Comparison of ENCODE assay signal across 1 cellular context in the genomic region with DNA sequence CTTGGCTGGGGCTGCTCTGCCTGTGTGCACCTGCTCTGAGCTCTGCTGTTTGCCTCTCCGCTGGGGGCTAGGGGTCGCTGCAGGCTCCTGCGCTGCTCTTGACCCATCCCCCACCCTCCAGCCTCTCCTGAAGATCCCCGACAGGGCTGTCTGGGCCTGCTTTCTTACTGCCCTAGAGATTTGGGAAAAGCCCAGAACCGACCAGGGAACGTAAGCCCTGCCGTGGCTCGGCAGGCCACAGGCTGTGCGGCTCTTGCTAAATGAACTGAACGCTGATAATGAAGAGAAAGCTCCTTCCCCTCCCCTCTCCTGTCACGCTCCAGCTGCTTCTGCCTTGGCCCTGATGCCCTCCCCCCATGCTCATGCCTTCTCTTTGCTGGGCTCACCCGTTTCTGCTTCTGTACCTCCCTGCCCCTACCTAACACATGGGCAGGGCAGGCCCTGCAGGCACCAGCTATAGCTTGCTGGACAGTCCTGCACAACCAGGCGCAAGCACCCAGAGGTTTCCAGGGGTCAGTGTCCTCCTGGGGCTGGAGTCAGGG.
A peak's percentile ranks its signal among the peaks of the same experiment; 100 is the strongest.
TF ChIP-seq lines count a peak whose summit lies in the region.

No MANE protein-coding gene starts in this region.

TF ChIP-seq in HepG2, 621 proteins besides CTCF, POLR2A, EP300 and RAD21 (continued from another document and continues in another):
- TF ChIP-seq PPARG (CRISPR knock-in tag; conservative IDR thresholded peaks at IDR 0.05) (peak; percentile 34; the same call in 1 of the 2 replicates), FOXA1 (IDR thresholded peaks at IDR 0.05) (no peak), FOXA1 (CRISPR knock-in tag; IDR thresholded peaks at IDR 0.05) (0 out of 2 replicates have a peak, but pooled peaks have one; percentile 19), ZNF446 (CRISPR knock-in tag; IDR thresholded peaks at IDR 0.05) (no peak), MED1 (CRISPR knock-in tag; IDR thresholded peaks at IDR 0.05) (peak; percentile 53; the same call in 1 of the 2 replicates), ZFP36 (IDR thresholded peaks at IDR 0.05; ENCODE audit: borderline replicate concordance, low read depth, low read length, partially characterized antibody) (no peak), CBX1 (IDR thresholded peaks at IDR 0.05; ENCODE audit: low read depth) (no peak), PHF21A (CRISPR knock-in tag; IDR thresholded peaks at IDR 0.05) (no peak), IRF2 (CRISPR knock-in tag; IDR thresholded peaks at IDR 0.05) (peak; percentile 62; the same call in 1 of the 2 replicates), CHD2 (IDR thresholded peaks at IDR 0.05; ENCODE audit: low read depth, low read length) (peak; percentile 77), ZNF256 (CRISPR knock-in tag; conservative IDR thresholded peaks at IDR 0.05) (no peak), SALL2 (CRISPR knock-in tag; IDR thresholded peaks at IDR 0.05) (peak; percentile 79; the same call in 1 of the 2 replicates), ETV6 (CRISPR knock-in tag; conservative IDR thresholded peaks at IDR 0.05) (peak; percentile 24; the same call in 1 of the 2 replicates), ZFP36L2 (CRISPR knock-in tag; IDR thresholded peaks at IDR 0.05) (0 out of 2 replicates have a peak, but pooled peaks have one; percentile 37), TBL1XR1 (IDR thresholded peaks at IDR 0.05; ENCODE audit: borderline replicate concordance, low read length, partially characterized antibody) (no peak), ZNF674 (CRISPR knock-in tag; IDR thresholded peaks at IDR 0.05; ENCODE audit: low read depth) (no peak), NR2F1 (CRISPR knock-in tag; IDR thresholded peaks at IDR 0.05) (peak; percentile 20 to 39; a peak in 2 of 4 replicates), ARID2 (CRISPR knock-in tag; IDR thresholded peaks at IDR 0.05; ENCODE audit: borderline replicate concordance) (no peak), ZNF552 (CRISPR knock-in tag; IDR thresholded peaks at IDR 0.05; ENCODE audit: borderline replicate concordance) (0 out of 2 replicates have a peak, but pooled peaks have one; percentile 26), YEATS2 (CRISPR knock-in tag; IDR thresholded peaks at IDR 0.05; ENCODE audit: borderline replicate concordance) (peak; percentile 43; the same call in 1 of the 2 replicates), ZNF747 (CRISPR knock-in tag; IDR thresholded peaks at IDR 0.05; ENCODE audit: borderline replicate concordance) (peak; percentile 74; the same call in 1 of the 2 replicates), SSRP1 (CRISPR knock-in tag; IDR thresholded peaks at IDR 0.05) (no peak; the same call in 1 of the 2 replicates), POLR2AphosphoS5 (IDR thresholded peaks at IDR 0.05; ENCODE audit: low read depth, low read length) (no peak), POLR2G (IDR thresholded peaks at IDR 0.05; ENCODE audit: low read depth, low read length) (no peak), MEIS1 (CRISPR knock-in tag; IDR thresholded peaks at IDR 0.05; ENCODE audit: borderline replicate concordance) (peak; percentile 88; the same call in 1 of the 2 replicates), TBX3 (IDR thresholded peaks at IDR 0.05; ENCODE audit: borderline replicate concordance) (no peak), ZNF788 (CRISPR knock-in tag; IDR thresholded peaks at IDR 0.05; ENCODE audit: borderline replicate concordance) (peak; percentile 91; the same call in 1 of the 2 replicates), ZNF558 (CRISPR knock-in tag; IDR thresholded peaks at IDR 0.05; ENCODE audit: borderline replicate concordance) (no peak), ZKSCAN1 (IDR thresholded peaks at IDR 0.05; ENCODE audit: low read length) (0 out of 2 replicates have a peak, but pooled peaks have one; percentile 45), HNF4G (IDR thresholded peaks at IDR 0.05; ENCODE audit: borderline replicate concordance, low read depth, low read length) (peak; percentile 60; the same call in 1 of the 2 replicates), HNF4G (CRISPR knock-in tag; IDR thresholded peaks at IDR 0.05; ENCODE audit: borderline replicate concordance, low read depth) (peak; percentile 46; the same call in 1 of the 2 replicates), ZNF547 (CRISPR knock-in tag; IDR thresholded peaks at IDR 0.05) (peak; percentile 83)
- TF ChIP-seq, protein P1, sequence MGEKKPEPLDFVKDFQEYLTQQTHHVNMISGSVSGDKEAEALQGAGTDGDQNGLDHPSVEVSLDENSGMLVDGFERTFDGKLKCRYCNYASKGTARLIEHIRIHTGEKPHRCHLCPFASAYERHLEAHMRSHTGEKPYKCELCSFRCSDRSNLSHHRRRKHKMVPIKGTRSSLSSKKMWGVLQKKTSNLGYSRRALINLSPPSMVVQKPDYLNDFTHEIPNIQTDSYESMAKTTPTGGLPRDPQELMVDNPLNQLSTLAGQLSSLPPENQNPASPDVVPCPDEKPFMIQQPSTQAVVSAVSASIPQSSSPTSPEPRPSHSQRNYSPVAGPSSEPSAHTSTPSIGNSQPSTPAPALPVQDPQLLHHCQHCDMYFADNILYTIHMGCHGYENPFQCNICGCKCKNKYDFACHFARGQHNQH (CRISPR knock-in tag; IDR thresholded peaks at IDR 0.05), result peak; percentile 84; the same call in 1 of the 2 replicates
- TF ChIP-seq, protein P2, sequence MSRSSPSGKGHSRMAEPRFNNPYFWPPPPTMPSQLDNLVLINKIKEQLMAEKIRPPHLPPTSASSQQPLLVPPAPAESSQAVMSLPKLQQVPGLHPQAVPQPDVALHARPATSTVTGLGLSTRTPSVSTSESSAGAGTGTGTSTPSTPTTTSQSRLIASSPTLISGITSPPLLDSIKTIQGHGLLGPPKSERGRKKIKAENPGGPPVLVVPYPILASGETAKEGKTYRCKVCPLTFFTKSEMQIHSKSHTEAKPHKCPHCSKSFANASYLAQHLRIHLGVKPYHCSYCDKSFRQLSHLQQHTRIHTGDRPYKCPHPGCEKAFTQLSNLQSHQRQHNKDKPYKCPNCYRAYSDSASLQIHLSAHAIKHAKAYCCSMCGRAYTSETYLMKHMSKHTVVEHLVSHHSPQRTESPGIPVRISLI (CRISPR knock-in tag; IDR thresholded peaks at IDR 0.05; ENCODE audit: borderline replicate concordance), result peak; percentile 50; the same call in 1 of the 2 replicates
- TF ChIP-seq, protein P3, sequence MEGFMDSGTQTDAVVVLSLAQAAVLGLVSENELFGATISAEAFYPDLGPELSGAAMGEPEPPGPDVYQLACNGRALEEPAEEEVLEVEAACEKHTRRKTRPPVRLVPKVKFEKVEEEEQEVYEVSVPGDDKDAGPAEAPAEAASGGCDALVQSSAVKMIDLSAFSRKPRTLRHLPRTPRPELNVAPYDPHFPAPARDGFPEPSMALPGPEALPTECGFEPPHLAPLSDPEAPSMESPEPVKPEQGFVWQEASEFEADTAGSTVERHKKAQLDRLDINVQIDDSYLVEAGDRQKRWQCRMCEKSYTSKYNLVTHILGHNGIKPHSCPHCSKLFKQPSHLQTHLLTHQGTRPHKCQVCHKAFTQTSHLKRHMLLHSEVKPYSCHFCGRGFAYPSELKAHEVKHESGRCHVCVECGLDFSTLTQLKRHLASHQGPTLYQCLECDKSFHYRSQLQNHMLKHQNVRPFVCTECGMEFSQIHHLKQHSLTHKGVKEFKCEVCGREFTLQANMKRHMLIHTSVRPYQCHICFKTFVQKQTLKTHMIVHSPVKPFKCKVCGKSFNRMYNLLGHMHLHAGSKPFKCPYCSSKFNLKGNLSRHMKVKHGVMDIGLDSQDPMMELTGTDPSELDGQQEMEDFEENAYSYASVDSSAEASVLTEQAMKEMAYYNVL (CRISPR knock-in tag; IDR thresholded peaks at IDR 0.05; ENCODE audit: borderline replicate concordance), result no peak; the same call in 1 of the 2 replicates
- TF ChIP-seq, protein P4, sequence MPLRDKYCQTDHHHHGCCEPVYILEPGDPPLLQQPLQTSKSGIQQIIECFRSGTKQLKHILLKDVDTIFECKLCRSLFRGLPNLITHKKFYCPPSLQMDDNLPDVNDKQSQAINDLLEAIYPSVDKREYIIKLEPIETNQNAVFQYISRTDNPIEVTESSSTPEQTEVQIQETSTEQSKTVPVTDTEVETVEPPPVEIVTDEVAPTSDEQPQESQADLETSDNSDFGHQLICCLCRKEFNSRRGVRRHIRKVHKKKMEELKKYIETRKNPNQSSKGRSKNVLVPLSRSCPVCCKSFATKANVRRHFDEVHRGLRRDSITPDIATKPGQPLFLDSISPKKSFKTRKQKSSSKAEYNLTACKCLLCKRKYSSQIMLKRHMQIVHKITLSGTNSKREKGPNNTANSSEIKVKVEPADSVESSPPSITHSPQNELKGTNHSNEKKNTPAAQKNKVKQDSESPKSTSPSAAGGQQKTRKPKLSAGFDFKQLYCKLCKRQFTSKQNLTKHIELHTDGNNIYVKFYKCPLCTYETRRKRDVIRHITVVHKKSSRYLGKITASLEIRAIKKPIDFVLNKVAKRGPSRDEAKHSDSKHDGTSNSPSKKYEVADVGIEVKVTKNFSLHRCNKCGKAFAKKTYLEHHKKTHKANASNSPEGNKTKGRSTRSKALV (CRISPR knock-in tag; IDR thresholded peaks at IDR 0.05), result no peak
- TF ChIP-seq, protein P5, sequence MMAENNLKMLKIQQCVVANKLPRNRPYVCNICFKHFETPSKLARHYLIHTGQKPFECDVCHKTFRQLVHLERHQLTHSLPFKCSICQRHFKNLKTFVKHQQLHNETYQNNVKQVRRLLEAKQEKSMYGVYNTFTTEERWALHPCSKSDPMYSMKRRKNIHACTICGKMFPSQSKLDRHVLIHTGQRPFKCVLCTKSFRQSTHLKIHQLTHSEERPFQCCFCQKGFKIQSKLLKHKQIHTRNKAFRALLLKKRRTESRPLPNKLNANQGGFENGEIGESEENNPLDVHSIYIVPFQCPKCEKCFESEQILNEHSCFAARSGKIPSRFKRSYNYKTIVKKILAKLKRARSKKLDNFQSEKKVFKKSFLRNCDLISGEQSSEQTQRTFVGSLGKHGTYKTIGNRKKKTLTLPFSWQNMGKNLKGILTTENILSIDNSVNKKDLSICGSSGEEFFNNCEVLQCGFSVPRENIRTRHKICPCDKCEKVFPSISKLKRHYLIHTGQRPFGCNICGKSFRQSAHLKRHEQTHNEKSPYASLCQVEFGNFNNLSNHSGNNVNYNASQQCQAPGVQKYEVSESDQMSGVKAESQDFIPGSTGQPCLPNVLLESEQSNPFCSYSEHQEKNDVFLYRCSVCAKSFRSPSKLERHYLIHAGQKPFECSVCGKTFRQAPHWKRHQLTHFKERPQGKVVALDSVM (CRISPR knock-in tag; IDR thresholded peaks at IDR 0.05), result peak; percentile 64
- TF ChIP-seq, protein P6, sequence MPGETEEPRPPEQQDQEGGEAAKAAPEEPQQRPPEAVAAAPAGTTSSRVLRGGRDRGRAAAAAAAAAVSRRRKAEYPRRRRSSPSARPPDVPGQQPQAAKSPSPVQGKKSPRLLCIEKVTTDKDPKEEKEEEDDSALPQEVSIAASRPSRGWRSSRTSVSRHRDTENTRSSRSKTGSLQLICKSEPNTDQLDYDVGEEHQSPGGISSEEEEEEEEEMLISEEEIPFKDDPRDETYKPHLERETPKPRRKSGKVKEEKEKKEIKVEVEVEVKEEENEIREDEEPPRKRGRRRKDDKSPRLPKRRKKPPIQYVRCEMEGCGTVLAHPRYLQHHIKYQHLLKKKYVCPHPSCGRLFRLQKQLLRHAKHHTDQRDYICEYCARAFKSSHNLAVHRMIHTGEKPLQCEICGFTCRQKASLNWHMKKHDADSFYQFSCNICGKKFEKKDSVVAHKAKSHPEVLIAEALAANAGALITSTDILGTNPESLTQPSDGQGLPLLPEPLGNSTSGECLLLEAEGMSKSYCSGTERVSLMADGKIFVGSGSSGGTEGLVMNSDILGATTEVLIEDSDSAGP (CRISPR knock-in tag; IDR thresholded peaks at IDR 0.05; ENCODE audit: borderline replicate concordance), result peak; percentile 92
- TF ChIP-seq, protein P7, sequence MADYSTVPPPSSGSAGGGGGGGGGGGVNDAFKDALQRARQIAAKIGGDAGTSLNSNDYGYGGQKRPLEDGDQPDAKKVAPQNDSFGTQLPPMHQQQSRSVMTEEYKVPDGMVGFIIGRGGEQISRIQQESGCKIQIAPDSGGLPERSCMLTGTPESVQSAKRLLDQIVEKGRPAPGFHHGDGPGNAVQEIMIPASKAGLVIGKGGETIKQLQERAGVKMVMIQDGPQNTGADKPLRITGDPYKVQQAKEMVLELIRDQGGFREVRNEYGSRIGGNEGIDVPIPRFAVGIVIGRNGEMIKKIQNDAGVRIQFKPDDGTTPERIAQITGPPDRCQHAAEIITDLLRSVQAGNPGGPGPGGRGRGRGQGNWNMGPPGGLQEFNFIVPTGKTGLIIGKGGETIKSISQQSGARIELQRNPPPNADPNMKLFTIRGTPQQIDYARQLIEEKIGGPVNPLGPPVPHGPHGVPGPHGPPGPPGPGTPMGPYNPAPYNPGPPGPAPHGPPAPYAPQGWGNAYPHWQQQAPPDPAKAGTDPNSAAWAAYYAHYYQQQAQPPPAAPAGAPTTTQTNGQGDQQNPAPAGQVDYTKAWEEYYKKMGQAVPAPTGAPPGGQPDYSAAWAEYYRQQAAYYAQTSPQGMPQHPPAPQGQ (CRISPR knock-in tag; IDR thresholded peaks at IDR 0.05; ENCODE audit: borderline replicate concordance), result 0 out of 2 replicates have a peak, but pooled peaks have one; percentile 83
- TF ChIP-seq, protein P8, sequence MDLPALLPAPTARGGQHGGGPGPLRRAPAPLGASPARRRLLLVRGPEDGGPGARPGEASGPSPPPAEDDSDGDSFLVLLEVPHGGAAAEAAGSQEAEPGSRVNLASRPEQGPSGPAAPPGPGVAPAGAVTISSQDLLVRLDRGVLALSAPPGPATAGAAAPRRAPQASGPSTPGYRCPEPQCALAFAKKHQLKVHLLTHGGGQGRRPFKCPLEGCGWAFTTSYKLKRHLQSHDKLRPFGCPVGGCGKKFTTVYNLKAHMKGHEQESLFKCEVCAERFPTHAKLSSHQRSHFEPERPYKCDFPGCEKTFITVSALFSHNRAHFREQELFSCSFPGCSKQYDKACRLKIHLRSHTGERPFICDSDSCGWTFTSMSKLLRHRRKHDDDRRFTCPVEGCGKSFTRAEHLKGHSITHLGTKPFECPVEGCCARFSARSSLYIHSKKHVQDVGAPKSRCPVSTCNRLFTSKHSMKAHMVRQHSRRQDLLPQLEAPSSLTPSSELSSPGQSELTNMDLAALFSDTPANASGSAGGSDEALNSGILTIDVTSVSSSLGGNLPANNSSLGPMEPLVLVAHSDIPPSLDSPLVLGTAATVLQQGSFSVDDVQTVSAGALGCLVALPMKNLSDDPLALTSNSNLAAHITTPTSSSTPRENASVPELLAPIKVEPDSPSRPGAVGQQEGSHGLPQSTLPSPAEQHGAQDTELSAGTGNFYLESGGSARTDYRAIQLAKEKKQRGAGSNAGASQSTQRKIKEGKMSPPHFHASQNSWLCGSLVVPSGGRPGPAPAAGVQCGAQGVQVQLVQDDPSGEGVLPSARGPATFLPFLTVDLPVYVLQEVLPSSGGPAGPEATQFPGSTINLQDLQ (CRISPR knock-in tag; IDR thresholded peaks at IDR 0.05), result no peak
